In genomic region chr12:48029401-48029770, GRCh38 we compare ENCODE assay signal across 32 cellular contexts. TPM values are rescaled to one million over a fixed set of nuclear protein-coding genes. Genes with fewer than 3 reads are reported as not detected.
"Had no signal": no experiment of that assay in that cellular context is flagged by ENCODE, and none has a peak within 500 bp of the region (broad histone marks: within the 10 kb centered on the region; RNA-seq: fewer than 3 reads in every experiment).

No MANE protein-coding gene starts in this region.

- H3K27me3 Mint-ChIP-seq: activated naive CD8-positive, alpha-beta T cell treated with anti-CD3 and anti-CD28 coated beads for 36 hours had no signal

- H3K4me3 ChIP-seq: adrenal gland, body of pancreas, coronary artery, gastrocnemius medialis, skin epidermis, thoracic aorta, upper lobe of left lung, vagina had no signal

- H3K9me3 ChIP-seq: adrenal gland, body of pancreas, gastrocnemius medialis, thoracic aorta, upper lobe of left lung, vagina had no signal

- ATAC-seq: body of pancreas; effector memory CD8-positive, alpha-beta T cell; left cardiac atrium; stimulated activated naive CD8-positive, alpha-beta T cell treated with anti-CD3 and anti-CD28 coated beads, Interleukin-15, Interleukin-2, amounts not matched to agents 100 U/mL and 50 U/mL, for 24 hours had no signal

- H3K36me3 Mint-ChIP-seq: activated naive CD8-positive, alpha-beta T cell treated with anti-CD3 and anti-CD28 coated beads for 36 hours had no signal

- H3K27ac Mint-ChIP-seq: activated naive CD4-positive, alpha-beta T cell treated with anti-CD3 and anti-CD28 coated beads for 36 hours; activated naive CD8-positive, alpha-beta T cell treated with anti-CD3 and anti-CD28 coated beads for 36 hours; effector memory CD8-positive, alpha-beta T cell; T-helper 2 cell treated with Interferon-gamma antibody and Interleukin-4, amounts not matched to agents 5 μg/mL and 100 μg/mL, for 36 hours had no signal

- H3K4me1 Mint-ChIP-seq: activated naive CD8-positive, alpha-beta T cell treated with anti-CD3 and anti-CD28 coated beads for 36 hours had no signal

- H3K9me3 Mint-ChIP-seq: activated naive CD4-positive, alpha-beta T cell treated with anti-CD3 and anti-CD28 coated beads for 36 hours; activated naive CD8-positive, alpha-beta T cell treated with anti-CD3 and anti-CD28 coated beads for 36 hours; effector memory CD8-positive, alpha-beta T cell; T-helper 2 cell treated with Interferon-gamma antibody and Interleukin-4, amounts not matched to agents 5 μg/mL and 100 μg/mL, for 36 hours had no signal

- H3K27me3 ChIP-seq: adrenal gland, body of pancreas, gastrocnemius medialis, upper lobe of left lung, vagina had no signal

- H3K36me3 ChIP-seq: adrenal gland, gastrocnemius medialis, thoracic aorta, upper lobe of left lung, vagina had no signal

- H3K4me3 Mint-ChIP-seq: activated naive CD4-positive, alpha-beta T cell treated with anti-CD3 and anti-CD28 coated beads for 36 hours; activated naive CD8-positive, alpha-beta T cell treated with anti-CD3 and anti-CD28 coated beads for 36 hours; effector memory CD8-positive, alpha-beta T cell; T-helper 2 cell treated with Interferon-gamma antibody and Interleukin-4, amounts not matched to agents 5 μg/mL and 100 μg/mL, for 36 hours had no signal

- H3K4me1 ChIP-seq: adrenal gland, body of pancreas, upper lobe of left lung, vagina had no signal

- H3K27ac ChIP-seq: adrenal gland, body of pancreas, coronary artery, gastrocnemius medialis, skin epidermis, thoracic aorta, upper lobe of left lung, vagina had no signal

- DNase-seq: activated CD4-positive, alpha-beta T cell treated with anti-CD3 and anti-CD28 coated beads for 4 hours; activated CD4-positive, alpha-beta T cell treated with anti-CD3 and anti-CD28 coated beads, Interleukin-2, amount 50 U/mL, for 4 hours; activated CD8-positive, alpha-beta memory T cell treated with anti-CD3 and anti-CD28 coated beads for 24 hours; activated effector memory CD4-positive, alpha-beta T cell treated with anti-CD3 and anti-CD28 coated beads, Interleukin-2, amount 50 U/mL, for 16 hours; activated naive CD4-positive, alpha-beta T cell treated with anti-CD3 and anti-CD28 coated beads for 36 hours; activated naive CD8-positive, alpha-beta T cell treated with anti-CD3 and anti-CD28 coated beads for 36 hours; adrenal gland; aorta; body of pancreas; cerebellar nuclear complex; effector memory CD8-positive, alpha-beta T cell; erythroblast; gastrocnemius medialis; glutamatergic neuron; left cardiac atrium; left ventricle myocardium superior; stimulated activated CD4-positive, alpha-beta T cell treated with anti-CD3 and anti-CD28 coated beads, Interleukin-12 subunit alpha, Interleukin-12 subunit beta, amount 100 ng/mL, for 4 hours; stimulated activated CD4-positive, alpha-beta T cell treated with anti-CD3 and anti-CD28 coated beads, Interleukin-4, amount 100 ng/mL, for 1 hour; stimulated activated naive CD8-positive, alpha-beta T cell treated with anti-CD3 and anti-CD28 coated beads, Interleukin-15, Interleukin-2, amounts not matched to agents 100 U/mL and 50 U/mL, for 24 hours; T-helper 1 cell had no signal

RNA-seq across cellular contexts. Expression of gene COL2A1, which starts 25.1 kb away (rescaled TPM):
- total RNA-seq: activated naive CD4-positive, alpha-beta T cell treated with anti-CD3 and anti-CD28 coated beads for 36 hours; aorta; body of pancreas; gastrocnemius medialis; left cardiac atrium; lung microvascular endothelial cell; mesenteric fat pad; posterior vena cava; renal cortical epithelial cell; sciatic nerve; subcutaneous adipose tissue; vagina had no signal
- polyA plus RNA-seq: aorta had no signal
